Comparison of ENCODE assay signal across 1 cellular context in genomic region chr16:74738134-74738541, GRCh38.
TF ChIP-seq lines count a peak whose summit lies in the region.

No MANE protein-coding gene starts in this region.

TF ChIP-seq in SK-N-SH, 30 proteins besides CTCF, POLR2A, EP300 and RAD21 (continued from another document):
- TF ChIP-seq, protein P1, sequence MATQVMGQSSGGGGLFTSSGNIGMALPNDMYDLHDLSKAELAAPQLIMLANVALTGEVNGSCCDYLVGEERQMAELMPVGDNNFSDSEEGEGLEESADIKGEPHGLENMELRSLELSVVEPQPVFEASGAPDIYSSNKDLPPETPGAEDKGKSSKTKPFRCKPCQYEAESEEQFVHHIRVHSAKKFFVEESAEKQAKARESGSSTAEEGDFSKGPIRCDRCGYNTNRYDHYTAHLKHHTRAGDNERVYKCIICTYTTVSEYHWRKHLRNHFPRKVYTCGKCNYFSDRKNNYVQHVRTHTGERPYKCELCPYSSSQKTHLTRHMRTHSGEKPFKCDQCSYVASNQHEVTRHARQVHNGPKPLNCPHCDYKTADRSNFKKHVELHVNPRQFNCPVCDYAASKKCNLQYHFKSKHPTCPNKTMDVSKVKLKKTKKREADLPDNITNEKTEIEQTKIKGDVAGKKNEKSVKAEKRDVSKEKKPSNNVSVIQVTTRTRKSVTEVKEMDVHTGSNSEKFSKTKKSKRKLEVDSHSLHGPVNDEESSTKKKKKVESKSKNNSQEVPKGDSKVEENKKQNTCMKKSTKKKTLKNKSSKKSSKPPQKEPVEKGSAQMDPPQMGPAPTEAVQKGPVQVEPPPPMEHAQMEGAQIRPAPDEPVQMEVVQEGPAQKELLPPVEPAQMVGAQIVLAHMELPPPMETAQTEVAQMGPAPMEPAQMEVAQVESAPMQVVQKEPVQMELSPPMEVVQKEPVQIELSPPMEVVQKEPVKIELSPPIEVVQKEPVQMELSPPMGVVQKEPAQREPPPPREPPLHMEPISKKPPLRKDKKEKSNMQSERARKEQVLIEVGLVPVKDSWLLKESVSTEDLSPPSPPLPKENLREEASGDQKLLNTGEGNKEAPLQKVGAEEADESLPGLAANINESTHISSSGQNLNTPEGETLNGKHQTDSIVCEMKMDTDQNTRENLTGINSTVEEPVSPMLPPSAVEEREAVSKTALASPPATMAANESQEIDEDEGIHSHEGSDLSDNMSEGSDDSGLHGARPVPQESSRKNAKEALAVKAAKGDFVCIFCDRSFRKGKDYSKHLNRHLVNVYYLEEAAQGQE (IDR thresholded peaks at IDR 0.05; ENCODE audit: low read depth, low read length), result no peak
TF ChIP-seq in SK-N-SH: peak in this region for 0.
